Comparison of ENCODE assay signal across 20 cellular contexts in genomic region chr5:173746050-173746449, GRCh38.
DNase-seq lines count a peak whose midpoint lies in the region; ATAC-seq and TF ChIP-seq lines count a peak whose summit lies in the region.
"Had no signal": no experiment of that assay in that cellular context is flagged by ENCODE, and none has a peak within 500 bp of the region (broad histone marks: within the 10 kb centered on the region; RNA-seq: fewer than 3 reads in every experiment).

No MANE protein-coding gene starts in this region.

- TF ChIP-seq CTCF in MCF 10A (IDR thresholded peaks at IDR 0.05; ENCODE audit: unreplicated experiment) (no peak), breast epithelium (IDR thresholded peaks at IDR 0.05) (no peak), OCI-LY7 (conservative IDR thresholded peaks at IDR 0.05; ENCODE audit: low read length) (no peak), epithelial cell of esophagus (IDR thresholded peaks at IDR 0.05; ENCODE audit: insufficient read depth, low read depth, low read length, missing control alignments) (no peak), type B pancreatic cell (conservative IDR thresholded peaks at IDR 0.05) (no peak)

- H3K27me3 Mint-ChIP-seq in MCF 10A (ENCODE audit: insufficient read depth, unreplicated experiment) (no peaks in the 10 kb centered on the region), type B pancreatic cell (no peaks in the 10 kb centered on the region)

- H3K36me3 ChIP-seq in breast epithelium (no peaks in the 10 kb centered on the region), OCI-LY7 (ENCODE audit: insufficient read depth, low read length) (no peaks in the 10 kb centered on the region; the same call in 1 of the 2 replicates)
- H3K36me3 ChIP-seq: gastroesophageal sphincter, HAP-1 had no signal

- peak overlapping the region; percentile 94 for H3K4me2 ChIP-seq in OCI-LY7 (ENCODE audit: low read length)

- no peaks in the 10 kb centered on the region for H3K27me3 ChIP-seq in breast epithelium
- H3K27me3 ChIP-seq: gastroesophageal sphincter had no signal

- H3K79me2 ChIP-seq in OCI-LY7 (ENCODE audit: insufficient read depth, low read depth, low read length), result peaks cover 22% of the 10 kb centered on the region; the same call in 1 of the 2 replicates

- no peaks in the 10 kb centered on the region for H3K9me3 Mint-ChIP-seq in MCF 10A (ENCODE audit: unreplicated experiment)
- no peaks in the 10 kb centered on the region for H3K9me3 Mint-ChIP-seq in type B pancreatic cell
- H3K9me3 Mint-ChIP-seq: stimulated activated naive CD8-positive, alpha-beta T cell treated with anti-CD3 and anti-CD28 coated beads, Interleukin-15, amount 100 ng/mL, for 72 hours; T-helper 1 cell treated with Interleukin-12 subunit alpha and Interleukin-12 subunit beta and Interleukin-4 antibody, amounts not matched to agents 30 μg/mL and 1 μg/mL, for 36 hours had no signal

- ATAC-seq in GM19397 (IDR thresholded peaks at IDR 0.05; ENCODE audit: unreplicated experiment), result no peak
- ATAC-seq: activated CD4-positive, CD25-positive, alpha-beta regulatory T cell treated with anti-CD3 and anti-CD28 coated beads, Interleukin-2, amount 50 U/mL, for 24 hours; gastroesophageal sphincter; stimulated activated naive CD8-positive, alpha-beta T cell treated with anti-CD3 and anti-CD28 coated beads, Interleukin-15, amount 100 ng/mL, for 72 hours had no signal

- H4K20me1 ChIP-seq in OCI-LY7 (ENCODE audit: insufficient read depth, low read length), result no peaks in the 10 kb centered on the region

- no peak for TF ChIP-seq POLR2A in breast epithelium (IDR thresholded peaks at IDR 0.05)

- H3K9me2 ChIP-seq in OCI-LY7 (ENCODE audit: insufficient read depth, low read length), result no peaks in the 10 kb centered on the region

- intact Hi-C loops in MCF 10A (cut with micrococcal nuclease), result no loop called here
- intact Hi-C loops in breast epithelium (cut with DNase I; ENCODE audit: low total_unique reads), result no loop called here
- intact Hi-C loops in OCI-LY7 (cut with micrococcal nuclease; ENCODE audit: unreplicated experiment), result no loop called here

- H3K36me3 Mint-ChIP-seq in MCF 10A (ENCODE audit: insufficient read depth, unreplicated experiment) (no peaks in the 10 kb centered on the region), type B pancreatic cell (no peaks in the 10 kb centered on the region)
- H3K36me3 Mint-ChIP-seq: CD14-positive monocyte had no signal

- peak; percentile 56 for DNase-seq in MCF 10A (ENCODE audit: unreplicated experiment)
- no peak for DNase-seq in breast epithelium (ENCODE audit: low spot score in 2 of 2)
- DNase-seq in OCI-LY7 (ENCODE audit: low spot score), result peak; percentile 59
- peak; percentile 51 for DNase-seq in epithelial cell of esophagus (ENCODE audit: low read depth)
- DNase-seq in type B pancreatic cell (ENCODE audit: extremely low spot score, unreplicated experiment), result no peak
- DNase-seq in SK-N-DZ (ENCODE audit: low spot score), result no peak
- no peak for DNase-seq in NCI-H2171 treated with DMSO at 0.1 percent for 48 hours (lab: John Stamatoyannopoulos, UW)
- DNase-seq: 8988T; cortex of kidney; NCI-H2081; NCI-H748 treated with DMSO at 0.1 percent for 48 hours; retina; stimulated activated naive CD8-positive, alpha-beta T cell treated with anti-CD3 and anti-CD28 coated beads, Interleukin-15, amount 100 ng/mL, for 72 hours had no signal

- BruUV-seq in MCF 10A (replicated peaks; lab: Mats Ljungman, UMichigan) (no TSS peak), OCI-LY7 (replicated peaks; lab: Mats Ljungman, UMichigan) (no TSS peak)

- H3K4me1 ChIP-seq in breast epithelium (no peaks in the 10 kb centered on the region), OCI-LY7 (ENCODE audit: insufficient read depth, low read length, poor library complexity, severe bottlenecking) (peaks cover 78% of the 10 kb centered on the region)
- H3K4me1 ChIP-seq: gastroesophageal sphincter had no signal

- H3K4me3 ChIP-seq in breast epithelium, result no peak overlapping the region
- H3K4me3 ChIP-seq in OCI-LY7 (ENCODE audit: low read depth, low read length, poor library complexity, severe bottlenecking), result peak overlapping the region; percentile 62
- H3K4me3 ChIP-seq in epithelial cell of esophagus (ENCODE audit: low read length), result no peak overlapping the region
- H3K4me3 ChIP-seq: gastroesophageal sphincter, HAP-1 had no signal

- H3K27ac ChIP-seq in breast epithelium (peak overlapping the region in 1 of 2 donors; percentile 36), OCI-LY7 (ENCODE audit: low read depth, low read length, poor library complexity, severe bottlenecking) (peak overlapping the region; percentile 99)
- H3K27ac ChIP-seq: gastroesophageal sphincter, RWPE1 had no signal

- H3K4me1 Mint-ChIP-seq in MCF 10A (ENCODE audit: insufficient read depth, unreplicated experiment), result peaks cover 18% of the 10 kb centered on the region
- H3K4me1 Mint-ChIP-seq in type B pancreatic cell (ENCODE audit: unreplicated experiment), result peaks cover 32% of the 10 kb centered on the region
- H3K4me1 Mint-ChIP-seq: stimulated activated naive CD8-positive, alpha-beta T cell treated with anti-CD3 and anti-CD28 coated beads, Interleukin-15, amount 100 ng/mL, for 72 hours had no signal

- peak overlapping the region; percentile 56; the same call in 1 of the 2 replicates for H2AFZ ChIP-seq in OCI-LY7 (ENCODE audit: low read length)

- POLR2A ChIA-PET in MCF 10A (lab: Yijun Ruan, JAX) (interaction anchor here (1.2 kb wide), 2 partner anchors 19 to 31 kb away, joined by 3 read pairs; no protein-coding TSS in a partner anchor), OCI-LY7 (lab: Charles Lee) (interaction anchor here (0.6 to 7.1 kb wide), 37 partner anchors 9 to 1570 kb away, joined by 3 to 107 read pairs (median 4); partner anchors contain the start of gene CPEB4)

- H3K27ac Mint-ChIP-seq in MCF 10A (ENCODE audit: low read depth, unreplicated experiment), result peak overlapping the region; percentile 1
- peak overlapping the region; percentile 80 for H3K27ac Mint-ChIP-seq in type B pancreatic cell
- H3K27ac Mint-ChIP-seq: stimulated activated naive CD8-positive, alpha-beta T cell treated with anti-CD3 and anti-CD28 coated beads, Interleukin-15, amount 100 ng/mL, for 72 hours; T-helper 1 cell treated with Interleukin-12 subunit alpha and Interleukin-12 subunit beta and Interleukin-4 antibody, amounts not matched to agents 30 μg/mL and 1 μg/mL, for 36 hours had no signal

- H3K9me3 ChIP-seq in breast epithelium (no peaks in the 10 kb centered on the region), OCI-LY7 (ENCODE audit: low read length) (peaks cover 8% of the 10 kb centered on the region; the same call in 1 of the 2 replicates)
- H3K9me3 ChIP-seq: gastroesophageal sphincter, HAP-1 had no signal

- no peak overlapping the region for H3K4me3 Mint-ChIP-seq in MCF 10A (ENCODE audit: unreplicated experiment)
- H3K4me3 Mint-ChIP-seq in type B pancreatic cell, result peak overlapping the region; percentile 53
- H3K4me3 Mint-ChIP-seq: CD14-positive monocyte; stimulated activated naive CD8-positive, alpha-beta T cell treated with anti-CD3 and anti-CD28 coated beads, Interleukin-15, amount 100 ng/mL, for 72 hours; T-helper 1 cell treated with Interleukin-12 subunit alpha and Interleukin-12 subunit beta and Interleukin-4 antibody, amounts not matched to agents 30 μg/mL and 1 μg/mL, for 36 hours had no signal

- CTCF ChIA-PET in MCF 10A (lab: Yijun Ruan, JAX), result interaction anchor here (0.5 to 1.3 kb wide), 6 partner anchors 11 to 125 kb away, joined by 3 to 4 read pairs (median 3); no protein-coding TSS in a partner anchor
- CTCF ChIA-PET in OCI-LY7 (lab: Charles Lee; ENCODE audit: unreplicated experiment), result interaction anchor here (0.6 to 2.2 kb wide), 6 partner anchors 9 to 158 kb away, joined by 3 to 8 read pairs (median 4); no protein-coding TSS in a partner anchor

Comparison
In these comparisons a context has a peak if more than half of its experiments do, and no peak if none do; other contexts are left out.
1. DNase-seq: peak in MCF 10A (single experiment), OCI-LY7 (single experiment) and epithelial cell of esophagus (single experiment); none in breast epithelium (0 of 2), type B pancreatic cell (single experiment), SK-N-DZ (single experiment) and NCI-H2171 treated with DMSO at 0.1 percent for 48 hours (single experiment).